Comparison of ENCODE assay signal across 11 cellular contexts in genomic region chr7:55567495-55568070, GRCh38. TPM values are rescaled to one million over a fixed set of nuclear protein-coding genes. Genes with fewer than 3 reads are reported as not detected.
DNase-seq lines count a peak whose midpoint lies in the region; ATAC-seq and TF ChIP-seq lines count a peak whose summit lies in the region.
"Had no signal": no experiment of that assay in that cellular context is flagged by ENCODE, and none has a peak within 500 bp of the region (broad histone marks: within the 10 kb centered on the region; RNA-seq: fewer than 3 reads in every experiment).

No MANE protein-coding gene starts in this region.

- no peak for TF ChIP-seq EP300 in stomach (IDR thresholded peaks at IDR 0.05)

- peaks cover 20 to 58% (median 37%) of the 10 kb centered on the region in 4 donors for H3K4me1 ChIP-seq in stomach

- peak overlapping the region in 5 of 8 donors; percentile 28 to 84 (median 51) for H3K4me3 Mint-ChIP-seq in naive B cell

- 63 to 79% (median 76%) methylated on average over 4 of the region's 4 CpGs for WGBS in stomach, 5 donors

- peaks cover 65 to 80% (median 73%) of the 10 kb centered on the region in 3 donors for H3K4me1 Mint-ChIP-seq in naive B cell

- no peak overlapping the region for H3K27ac ChIP-seq in stomach

- ATAC-seq in naive B cell (ENCODE audit: low read depth in 2 of 2) (no peak), HG03521 (IDR thresholded peaks at IDR 0.05; ENCODE audit: unreplicated experiment) (no peak)

- no peaks in the 10 kb centered on the region for H3K9me3 ChIP-seq in stomach

- no peaks in the 10 kb centered on the region for H3K9me3 Mint-ChIP-seq in naive B cell

- no peaks in the 10 kb centered on the region for H3K27me3 ChIP-seq in stomach

- TF ChIP-seq POLR2A in GM19099 (IDR thresholded peaks at IDR 0.05; ENCODE audit: extremely low read depth, insufficient read length, low read depth) = peak; percentile 43
- TF ChIP-seq POLR2A in stomach (IDR thresholded peaks at IDR 0.05) = no peak

- TF ChIP-seq CTCF in stomach (IDR thresholded peaks at IDR 0.05) = no peak

- H3K4me3 ChIP-seq in stomach = no peak overlapping the region

- H3K27me3 Mint-ChIP-seq in naive B cell = no peaks in the 10 kb centered on the region

- H3K36me3 ChIP-seq in stomach = no peaks in the 10 kb centered on the region

- intact Hi-C loops in posterior cingulate gyrus (cut with DNase I) (loop anchor here (10.0 kb wide), 1 partner anchor 203 kb away; the partner anchor contains the start of gene LANCL2), stomach (cut with DNase I; ENCODE audit: low total_unique reads) (no loop called here)

- DNase-seq in DMS79 treated with DMSO at 0.1 percent for 48 hours (lab: John Stamatoyannopoulos, UW) (peak; percentile 68), RPMI8226 (peak; percentile 90), naive B cell (no peak), NCI-H128 (lab: John Stamatoyannopoulos, UW; ENCODE audit: unreplicated experiment) (no peak), posterior cingulate gyrus (no peak), stomach (no peak)
- DNase-seq: activated CD4-positive, alpha-beta T cell treated with anti-CD3 and anti-CD28 coated beads, Interleukin-2, amount 50 U/mL, for 1 hour; DMS53; Right ventricle myocardium superior had no signal

- peak overlapping the region; percentile 10 to 92 (median 70) for H3K27ac Mint-ChIP-seq in naive B cell

- no peaks in the 10 kb centered on the region for H3K36me3 Mint-ChIP-seq in naive B cell

RNA-seq across cellular contexts. Expression of gene VOPP1, which starts 4.7 kb away (rescaled TPM):
- polyA plus RNA-seq in naive B cell (ENCODE audit: low read depth in 6 of 6) (10 to 100 TPM; 27.5 to 78.6 (median 34.2) TPM), stomach (10 to 100 TPM; 14.0 to 27.3 (median 26.0) TPM)
- 100 to 1,000 TPM in 1 of 5 donors, 10 to 100 TPM in 4; 19.6 to 117 (median 79.7) TPM for total RNA-seq in stomach

Comparison
In these comparisons a context has a peak if more than half of its experiments do, and no peak if none do; other contexts are left out.
1. DNase-seq: peak in DMS79 treated with DMSO at 0.1 percent for 48 hours (single experiment) and RPMI8226 (single experiment); none in naive B cell (single experiment), NCI-H128 (single experiment), posterior cingulate gyrus (0 of 10) and stomach (single experiment).